Comparison of ENCODE assay signal across 2 cellular contexts in genomic region chr2:238320246-238320647, GRCh38.
TF ChIP-seq lines count a peak whose summit lies in the region.

TRAF3IP1 (plus strand) TSS chr2:238320518; CDS start chr2:238320663, 145 bp downstream.

TF ChIP-seq in HCT116, 20 proteins besides CTCF, POLR2A, EP300 and RAD21 (continued from another document):
- TF ChIP-seq EGR1 (IDR thresholded peaks at IDR 0.05; ENCODE audit: low read depth) (no peak; the same call in 1 of the 2 replicates), POLR2AphosphoS5 (IDR thresholded peaks at IDR 0.05; ENCODE audit: low read depth, low read length) (0 out of 2 replicates have a peak, but pooled peaks have one; percentile 30)

TF ChIP-seq in SK-N-SH, 30 proteins besides CTCF, POLR2A, EP300 and RAD21 (continued from another document):
- TF ChIP-seq MXI1 (IDR thresholded peaks at IDR 0.05; ENCODE audit: low read depth, low read length) (peak; percentile 86), NRF1 (IDR thresholded peaks at IDR 0.05; ENCODE audit: low read depth, low read length) (peak; percentile 87), ELF1 (IDR thresholded peaks at IDR 0.05) (no peak), JUND (IDR thresholded peaks at IDR 0.05) (no peak), ZBTB33 (IDR thresholded peaks at IDR 0.05; ENCODE audit: borderline replicate concordance, low read depth) (no peak), RXRA (IDR thresholded peaks at IDR 0.05; ENCODE audit: borderline replicate concordance, low read depth) (no peak), YY1 (IDR thresholded peaks at IDR 0.05; ENCODE audit: low read depth) (no peak), GATA2 (CRISPR knock-in tag; IDR thresholded peaks at IDR 0.05) (no peak), FOXJ3 (CRISPR knock-in tag; IDR thresholded peaks at IDR 0.05) (no peak), EZH2phosphoT487 (IDR thresholded peaks at IDR 0.05; ENCODE audit: borderline replicate concordance, low read depth) (no peak), REST (IDR thresholded peaks at IDR 0.05; ENCODE audit: low read depth, low read length) (no peak), POLR2AphosphoS5 (IDR thresholded peaks at IDR 0.05; ENCODE audit: low read depth, low read length) (no peak), USF2 (IDR thresholded peaks at IDR 0.05; ENCODE audit: borderline replicate concordance, low read depth, low read length) (no peak), NFIC (IDR thresholded peaks at IDR 0.05; ENCODE audit: borderline replicate concordance) (peak; percentile 43), TEAD4 (IDR thresholded peaks at IDR 0.05; ENCODE audit: borderline replicate concordance, insufficient read depth) (no peak), IRF3 (IDR thresholded peaks at IDR 0.05; ENCODE audit: low read depth, low read length) (no peak), FOXM1 (IDR thresholded peaks at IDR 0.05; ENCODE audit: low read depth) (no peak), USF1 (IDR thresholded peaks at IDR 0.05; ENCODE audit: borderline replicate concordance, low read depth) (no peak), PBX3 (IDR thresholded peaks at IDR 0.05) (no peak), RCOR1 (IDR thresholded peaks at IDR 0.05; ENCODE audit: low read length) (no peak; the same call in 1 of the 2 replicates), SMC3 (IDR thresholded peaks at IDR 0.05; ENCODE audit: low read depth, low read length) (no peak), MEF2A (IDR thresholded peaks at IDR 0.05; ENCODE audit: borderline replicate concordance, low read depth) (no peak), TAF1 (IDR thresholded peaks at IDR 0.05; ENCODE audit: borderline replicate concordance, low read depth, low read length) (0 out of 2 replicates have a peak, but pooled peaks have one; percentile 25), GABPA (IDR thresholded peaks at IDR 0.05; ENCODE audit: low read depth) (no peak), TCF12 (IDR thresholded peaks at IDR 0.05) (no peak)
